30 cellular contexts compared by ENCODE assay signal in genomic region chr4:182223708-182224107, GRCh38. TPM values are rescaled to one million over a fixed set of nuclear protein-coding genes. Genes with fewer than 3 reads are reported as not detected.
"Had no signal": no experiment of that assay in that cellular context is flagged by ENCODE, and none has a peak within 500 bp of the region (broad histone marks: within the 10 kb centered on the region; RNA-seq: fewer than 3 reads in every experiment).

No MANE protein-coding gene starts in this region.

- H3K27me3 ChIP-seq: neural progenitor cell, ovary, stomach, suprapubic skin, testis, tibial artery, transverse colon, upper lobe of right lung, uterus had no signal

- H3K4me1 Mint-ChIP-seq: naive B cell; natural killer cell; neural progenitor cell; stimulated activated effector memory CD8-positive, alpha-beta T cell treated with anti-CD3 and anti-CD28 coated beads, Interleukin-12 subunit alpha, Interleukin-12 subunit beta, amount 100 ng/mL, for 72 hours; stimulated activated naive B cell treated with anti-CD40 and anti-IgM and Interleukin-4, amounts not matched to agents 10 μg/mL and 1 μg/mL and 100 μg/mL, for 72 hours had no signal

- H3K9me3 Mint-ChIP-seq: naive B cell; natural killer cell; nephron; neural progenitor cell; stimulated activated effector memory CD8-positive, alpha-beta T cell treated with anti-CD3 and anti-CD28 coated beads, Interleukin-12 subunit alpha, Interleukin-12 subunit beta, amount 100 ng/mL, for 72 hours; stimulated activated naive B cell treated with anti-CD40 and anti-IgM and Interleukin-4, amounts not matched to agents 10 μg/mL and 1 μg/mL and 100 μg/mL, for 72 hours; stimulated activated naive CD8-positive, alpha-beta T cell treated with anti-CD3 and anti-CD28 coated beads, Interleukin-15, Interleukin-2, amounts not matched to agents 100 ng/mL and 50 ng/mL, for 24 hours; type B pancreatic cell had no signal

- H3K4me1 ChIP-seq: neural progenitor cell, parathyroid adenoma, psoas muscle, stomach, suprapubic skin, testis, tibial artery, transverse colon, upper lobe of right lung, uterus had no signal

- H3K36me3 ChIP-seq: neural progenitor cell, ovary, stomach, suprapubic skin, tibial artery, transverse colon, upper lobe of right lung, uterus had no signal

- DNase-seq: naive B cell; natural killer cell; occipital lobe; ovary; posterior cingulate gyrus; psoas muscle; right cardiac atrium; stimulated activated CD4-positive, alpha-beta T cell treated with anti-CD3 and anti-CD28 coated beads, Interleukin-15, amount 100 ng/mL, for 24 hours; stimulated activated CD4-positive, alpha-beta T cell treated with anti-CD3 and anti-CD28 coated beads, Interleukin-2, amount 100 ng/mL, for 24 hours; stimulated activated CD4-positive, alpha-beta T cell treated with anti-CD3 and anti-CD28 coated beads, Interleukin-2, amount 100 ng/mL, for 48 hours; stimulated activated CD4-positive, alpha-beta T cell treated with anti-CD3 and anti-CD28 coated beads, Interleukin-4, amount 100 ng/mL, for 24 hours; stimulated activated naive B cell treated with anti-CD40 and anti-IgM and Interleukin-4, amounts not matched to agents 10 μg/mL and 1 μg/mL and 100 μg/mL, for 72 hours; stimulated activated naive CD4-positive, alpha-beta T cell treated with Interleukin-2 at 50 U/mL for 16 hours; stomach; substantia nigra; testis; tibial artery; transverse colon; upper lobe of right lung; uterus had no signal

- H3K36me3 Mint-ChIP-seq: naive B cell; natural killer cell; stimulated activated effector memory CD8-positive, alpha-beta T cell treated with anti-CD3 and anti-CD28 coated beads, Interleukin-12 subunit alpha, Interleukin-12 subunit beta, amount 100 ng/mL, for 72 hours; stimulated activated naive B cell treated with anti-CD40 and anti-IgM and Interleukin-4, amounts not matched to agents 10 μg/mL and 1 μg/mL and 100 μg/mL, for 72 hours; type B pancreatic cell had no signal

- H3K9ac ChIP-seq: neural progenitor cell, parathyroid adenoma had no signal

- H3K27ac ChIP-seq: neural progenitor cell, ovary, parathyroid adenoma, psoas muscle, skin epidermis, stomach, suprapubic skin, testis, tibial artery, transverse colon, upper lobe of right lung, uterus had no signal

- H3K4me3 ChIP-seq: neural progenitor cell, ovary, psoas muscle, skin epidermis, stomach, suprapubic skin, testis, tibial artery, transverse colon, upper lobe of right lung, uterus had no signal

- H3K27ac Mint-ChIP-seq: naive B cell; natural killer cell; nephron; neural progenitor cell; progenitor cell of endocrine pancreas; stimulated activated effector memory CD8-positive, alpha-beta T cell treated with anti-CD3 and anti-CD28 coated beads, Interleukin-12 subunit alpha, Interleukin-12 subunit beta, amount 100 ng/mL, for 72 hours; stimulated activated naive B cell treated with anti-CD40 and anti-IgM and Interleukin-4, amounts not matched to agents 10 μg/mL and 1 μg/mL and 100 μg/mL, for 72 hours; stimulated activated naive CD8-positive, alpha-beta T cell treated with anti-CD3 and anti-CD28 coated beads, Interleukin-15, Interleukin-2, amounts not matched to agents 100 ng/mL and 50 ng/mL, for 24 hours had no signal

- ATAC-seq: natural killer cell; psoas muscle; right cardiac atrium; sciatic nerve; stimulated activated effector memory CD8-positive, alpha-beta T cell treated with anti-CD3 and anti-CD28 coated beads, Interleukin-12 subunit alpha, Interleukin-12 subunit beta, amount 100 ng/mL, for 72 hours; stimulated activated naive B cell treated with anti-CD40 and anti-IgM and Interleukin-4, amounts not matched to agents 10 μg/mL and 1 μg/mL and 100 μg/mL, for 72 hours; upper lobe of right lung had no signal

- H3K4me3 Mint-ChIP-seq: naive B cell; natural killer cell; nephron; neural progenitor cell; stimulated activated effector memory CD8-positive, alpha-beta T cell treated with anti-CD3 and anti-CD28 coated beads, Interleukin-12 subunit alpha, Interleukin-12 subunit beta, amount 100 ng/mL, for 72 hours; stimulated activated naive B cell treated with anti-CD40 and anti-IgM and Interleukin-4, amounts not matched to agents 10 μg/mL and 1 μg/mL and 100 μg/mL, for 72 hours; stimulated activated naive CD8-positive, alpha-beta T cell treated with anti-CD3 and anti-CD28 coated beads, Interleukin-15, Interleukin-2, amounts not matched to agents 100 ng/mL and 50 ng/mL, for 24 hours; type B pancreatic cell had no signal

- H3K27me3 Mint-ChIP-seq: naive B cell; progenitor cell of endocrine pancreas; stimulated activated naive B cell treated with anti-CD40 and anti-IgM and Interleukin-4, amounts not matched to agents 10 μg/mL and 1 μg/mL and 100 μg/mL, for 72 hours; stimulated activated naive CD8-positive, alpha-beta T cell treated with anti-CD3 and anti-CD28 coated beads, Interleukin-15, Interleukin-2, amounts not matched to agents 100 ng/mL and 50 ng/mL, for 24 hours; type B pancreatic cell had no signal

- H3K9me3 ChIP-seq: ovary, psoas muscle, stomach, suprapubic skin, testis, tibial artery, transverse colon, upper lobe of right lung, uterus had no signal

RNA-seq across cellular contexts. Expression of gene TENM3, which starts 19.5 kb away (rescaled TPM):
- total RNA-seq: natural killer cell had no signal
